Comparison of ENCODE assay signal across 13 cellular contexts in the genomic region with DNA sequence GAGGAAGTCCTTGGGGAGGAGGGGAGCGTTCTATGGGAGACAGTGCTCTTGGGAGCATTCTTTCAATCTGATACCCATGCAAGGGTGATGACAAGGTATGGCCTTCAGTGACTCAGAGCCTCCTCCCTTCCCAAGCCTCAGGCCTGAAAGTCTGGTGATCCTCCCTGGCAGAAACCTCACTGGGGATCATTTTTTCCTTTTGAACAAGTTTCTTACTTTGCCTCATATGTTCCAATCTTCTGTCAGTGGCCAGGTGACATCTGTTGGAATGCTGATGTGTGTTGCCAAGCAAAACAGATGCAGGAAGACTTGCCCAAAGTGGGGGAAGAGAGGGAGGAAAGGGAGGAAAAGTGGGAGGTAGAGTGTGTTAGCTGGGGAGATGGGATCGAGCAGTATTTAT.
DNase-seq lines count a peak whose midpoint lies in the region; ATAC-seq and TF ChIP-seq lines count a peak whose summit lies in the region.
"Had no signal": no experiment of that assay in that cellular context is flagged by ENCODE, and none has a peak within 500 bp of the region (broad histone marks: within the 10 kb centered on the region; RNA-seq: fewer than 3 reads in every experiment).

No MANE protein-coding gene starts in this region.

- no peak overlapping the region for H3K4me3 Mint-ChIP-seq in activated CD4-positive, alpha-beta memory T cell treated with anti-CD3 and anti-CD28 coated beads, Interleukin-2, amount 10 ng/mL, durations not matched to agents 7 days and 5 days
- H3K4me3 Mint-ChIP-seq in WTC11: no peak overlapping the region
- H3K4me3 Mint-ChIP-seq: CD4-positive, CD25-positive, alpha-beta regulatory T cell had no signal

- no peaks in the 10 kb centered on the region for H3K9me3 ChIP-seq in esophagus squamous epithelium
- peaks cover 1% of the 10 kb centered on the region for H3K9me3 ChIP-seq in trophoblast cell (ENCODE audit: insufficient read depth, low read depth, low read length)

- H3K36me3 Mint-ChIP-seq in activated CD4-positive, alpha-beta memory T cell treated with anti-CD3 and anti-CD28 coated beads, Interleukin-2, amount 10 ng/mL, durations not matched to agents 7 days and 5 days (ENCODE audit: low read depth): no peaks in the 10 kb centered on the region
- H3K36me3 Mint-ChIP-seq in WTC11: no peaks in the 10 kb centered on the region

- H3K23ac ChIP-seq in trophoblast cell (ENCODE audit: low read length): no peak overlapping the region

- H3K4me2 ChIP-seq in trophoblast cell (ENCODE audit: low read length): no peak overlapping the region

- H3K9me3 Mint-ChIP-seq in activated CD4-positive, alpha-beta memory T cell treated with anti-CD3 and anti-CD28 coated beads, Interleukin-2, amount 10 ng/mL, durations not matched to agents 7 days and 5 days: no peaks in the 10 kb centered on the region
- no peaks in the 10 kb centered on the region; the same call in 1 of the 2 replicates for H3K9me3 Mint-ChIP-seq in WTC11
- H3K9me3 Mint-ChIP-seq: CD4-positive, CD25-positive, alpha-beta regulatory T cell had no signal

- peaks cover 11% of the 10 kb centered on the region for H3K79me1 ChIP-seq in trophoblast cell (ENCODE audit: low read length)

- POLR2A ChIA-PET in RWPE1 (lab: Yijun Ruan, JAX; ENCODE audit: low non-redundant PET) (no interaction called here), WTC11 (lab: Charles Lee) (no interaction called here)
- POLR2A ChIA-PET in activated CD4-positive, alpha-beta memory T cell treated with anti-CD3 and anti-CD28 coated beads, Interleukin-2, amount 10 ng/mL, durations not matched to agents 7 days and 5 days (lab: Charles Lee): no interaction called here

- H4K91ac ChIP-seq in trophoblast cell (ENCODE audit: low read depth, low read length): no peak overlapping the region

- no peaks in the 10 kb centered on the region for H3K27me3 ChIP-seq in esophagus squamous epithelium
- no peaks in the 10 kb centered on the region for H3K27me3 ChIP-seq in trophoblast cell (ENCODE audit: insufficient read depth, low read length)

- H3K4me1 ChIP-seq in esophagus squamous epithelium (peaks cover 4 to 64% (median 6%) of the 10 kb centered on the region in 3 donors), trophoblast cell (ENCODE audit: control insufficient read depth in 1 of 2, insufficient read depth in 2 of 2, low read length in 2 of 2) (peaks cover 16 to 27% of the 10 kb centered on the region in 2 experiments)

- H2AFZ ChIP-seq in trophoblast cell (ENCODE audit: insufficient read depth, low read length, poor library complexity): no peak overlapping the region

- H2BK5ac ChIP-seq in trophoblast cell (ENCODE audit: low read depth, low read length, poor library complexity): no peak overlapping the region

- H3K36me3 ChIP-seq in esophagus squamous epithelium (no peaks in the 10 kb centered on the region), trophoblast cell (ENCODE audit: control insufficient read depth in 1 of 2, insufficient read depth in 2 of 2, low read length in 2 of 2) (no peaks in the 10 kb centered on the region)

- no peaks in the 10 kb centered on the region for H3K79me2 ChIP-seq in trophoblast cell (ENCODE audit: control insufficient read depth, insufficient read depth, low read length, poor library complexity)

- peaks cover 2% of the 10 kb centered on the region for H3K27me3 Mint-ChIP-seq in activated CD4-positive, alpha-beta memory T cell treated with anti-CD3 and anti-CD28 coated beads, Interleukin-2, amount 10 ng/mL, durations not matched to agents 7 days and 5 days
- H3K27me3 Mint-ChIP-seq in WTC11 (ENCODE audit: low read depth): no peaks in the 10 kb centered on the region

- no peak overlapping the region for H3K14ac ChIP-seq in trophoblast cell (ENCODE audit: low read length)

- no peak overlapping the region for H3K4ac ChIP-seq in trophoblast cell (ENCODE audit: low read depth, low read length)

- H2BK12ac ChIP-seq in trophoblast cell (ENCODE audit: low read length): no peak overlapping the region

- no peak for TF ChIP-seq CTCF in RWPE1 (conservative IDR thresholded peaks at IDR 0.05; ENCODE audit: low read depth)
- no peak for TF ChIP-seq CTCF in esophagus squamous epithelium (IDR thresholded peaks at IDR 0.05)
- no peak for TF ChIP-seq CTCF in WTC11 (IDR thresholded peaks at IDR 0.05)

- H3K18ac ChIP-seq in trophoblast cell (ENCODE audit: low read length): no peak overlapping the region

- no peak for TF ChIP-seq POLR2A in esophagus squamous epithelium (IDR thresholded peaks at IDR 0.05)

- H4K12ac ChIP-seq in trophoblast cell (ENCODE audit: low read depth, low read length): no peak overlapping the region

- H3K27ac ChIP-seq in RWPE1 (peak overlapping the region; percentile 66), esophagus squamous epithelium (peak overlapping the region in 3 of 4 donors; percentile 12 to 54 (median 53)), trophoblast cell (ENCODE audit: low read depth, low read length) (peak overlapping the region; percentile 74)

- peak; percentile 90 for DNase-seq in ELR (ENCODE audit: low read depth)
- DNase-seq in RWPE1 (ENCODE audit: low spot score): peak; percentile 66
- no peak for DNase-seq in esophagus squamous epithelium (lab: John Stamatoyannopoulos, UW)
- DNase-seq in trophoblast cell: peak; percentile 83 to 92
- no peak for DNase-seq in effector CD4-positive, alpha-beta T cell
- DNase-seq in NCI-H1694 (lab: John Stamatoyannopoulos, UW): no peak
- DNase-seq in activated CD4-positive, alpha-beta memory T cell treated with anti-CD3 and anti-CD28 coated beads, Interleukin-2, amount 10 ng/mL, durations not matched to agents 7 days and 5 days: no peak
- no peak for DNase-seq in WTC11 (ENCODE audit: low spot score)
- DNase-seq: activated CD4-positive, alpha-beta T cell treated with anti-CD3 and anti-CD28 coated beads, Interleukin-2, amount 50 U/mL, for 1 hour; activated naive CD4-positive, alpha-beta T cell; CD4-positive, CD25-positive, alpha-beta regulatory T cell; kidney; NCI-H446 treated with DMSO at 0.1 percent for 48 hours had no signal

- no peak overlapping the region for H2AK5ac ChIP-seq in trophoblast cell (ENCODE audit: low read length)

- no peak; the same call in 1 of the 2 replicates for ATAC-seq in WTC11

- no peak overlapping the region for H2BK120ac ChIP-seq in trophoblast cell (ENCODE audit: insufficient read depth, low read length, poor library complexity)

- no peak overlapping the region for H3K9ac ChIP-seq in trophoblast cell (ENCODE audit: low read length)

- intact Hi-C loops in esophagus squamous epithelium (cut with DNase I): no loop called here

- H3K4me3 ChIP-seq in esophagus squamous epithelium: no peak overlapping the region
- no peak overlapping the region for H3K4me3 ChIP-seq in trophoblast cell (ENCODE audit: low read depth, low read length)

- CTCF ChIA-PET in RWPE1 (lab: Yijun Ruan, JAX): no interaction called here
- CTCF ChIA-PET in activated CD4-positive, alpha-beta memory T cell treated with anti-CD3 and anti-CD28 coated beads, Interleukin-2, amount 10 ng/mL, durations not matched to agents 7 days and 5 days (lab: Charles Lee): no interaction called here
- CTCF ChIA-PET in WTC11 (lab: Charles Lee): no interaction called here

- H3K4me1 Mint-ChIP-seq in activated CD4-positive, alpha-beta memory T cell treated with anti-CD3 and anti-CD28 coated beads, Interleukin-2, amount 10 ng/mL, durations not matched to agents 7 days and 5 days: peaks cover 6% of the 10 kb centered on the region
- H3K4me1 Mint-ChIP-seq in WTC11: peaks cover 38% of the 10 kb centered on the region

- 26 to 66% methylated on average over 2 of the region's 2 CpGs for WGBS in esophagus squamous epithelium, 2 donors
- no CpG with 5 or more reads among the region's 2 CpGs for WGBS in trophoblast cell (ENCODE audit: extremely low coverage, insufficient coverage, insufficient read length)

- no peak overlapping the region for H4K8ac ChIP-seq in trophoblast cell (ENCODE audit: low read depth, low read length)

- H3K27ac Mint-ChIP-seq in activated CD4-positive, alpha-beta memory T cell treated with anti-CD3 and anti-CD28 coated beads, Interleukin-2, amount 10 ng/mL, durations not matched to agents 7 days and 5 days: no peak overlapping the region
- no peak overlapping the region for H3K27ac Mint-ChIP-seq in WTC11

TF ChIP-seq in WTC11, 78 proteins besides CTCF, POLR2A, EP300 and RAD21:
- no peak for TF ChIP-seq ZMAT4 (CRISPR knock-in tag; IDR thresholded peaks at IDR 0.05)
- TF ChIP-seq, protein P1, sequence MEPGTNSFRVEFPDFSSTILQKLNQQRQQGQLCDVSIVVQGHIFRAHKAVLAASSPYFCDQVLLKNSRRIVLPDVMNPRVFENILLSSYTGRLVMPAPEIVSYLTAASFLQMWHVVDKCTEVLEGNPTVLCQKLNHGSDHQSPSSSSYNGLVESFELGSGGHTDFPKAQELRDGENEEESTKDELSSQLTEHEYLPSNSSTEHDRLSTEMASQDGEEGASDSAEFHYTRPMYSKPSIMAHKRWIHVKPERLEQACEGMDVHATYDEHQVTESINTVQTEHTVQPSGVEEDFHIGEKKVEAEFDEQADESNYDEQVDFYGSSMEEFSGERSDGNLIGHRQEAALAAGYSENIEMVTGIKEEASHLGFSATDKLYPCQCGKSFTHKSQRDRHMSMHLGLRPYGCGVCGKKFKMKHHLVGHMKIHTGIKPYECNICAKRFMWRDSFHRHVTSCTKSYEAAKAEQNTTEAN (CRISPR knock-in tag; IDR thresholded peaks at IDR 0.05): no peak
- TF ChIP-seq, protein P2, sequence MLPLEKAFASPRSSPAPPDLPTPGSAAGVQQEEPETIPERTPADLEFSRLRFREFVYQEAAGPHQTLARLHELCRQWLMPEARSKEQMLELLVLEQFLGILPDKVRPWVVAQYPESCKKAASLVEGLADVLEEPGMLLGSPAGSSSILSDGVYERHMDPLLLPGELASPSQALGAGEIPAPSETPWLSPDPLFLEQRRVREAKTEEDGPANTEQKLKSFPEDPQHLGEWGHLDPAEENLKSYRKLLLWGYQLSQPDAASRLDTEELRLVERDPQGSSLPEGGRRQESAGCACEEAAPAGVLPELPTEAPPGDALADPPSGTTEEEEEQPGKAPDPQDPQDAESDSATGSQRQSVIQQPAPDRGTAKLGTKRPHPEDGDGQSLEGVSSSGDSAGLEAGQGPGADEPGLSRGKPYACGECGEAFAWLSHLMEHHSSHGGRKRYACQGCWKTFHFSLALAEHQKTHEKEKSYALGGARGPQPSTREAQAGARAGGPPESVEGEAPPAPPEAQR (CRISPR knock-in tag; IDR thresholded peaks at IDR 0.05): no peak
- no peak for TF ChIP-seq ATF3 (CRISPR knock-in tag; conservative IDR thresholded peaks at IDR 0.05)
TF ChIP-seq in WTC11: peak in this region for 0.

Comparison
In these comparisons a context has a peak if more than half of its experiments do, and no peak if none do; other contexts are left out.
1. DNase-seq: peak in ELR (single experiment), RWPE1 (single experiment) and trophoblast cell (2 of 2); none in esophagus squamous epithelium (single experiment), effector CD4-positive, alpha-beta T cell (single experiment), NCI-H1694 (single experiment), activated CD4-positive, alpha-beta memory T cell treated with anti-CD3 and anti-CD28 coated beads, Interleukin-2, amount 10 ng/mL, durations not matched to agents 7 days and 5 days (single experiment) and WTC11 (single experiment).
2. Peak in every context shown above with its lines, with median percentiles within 50 percentile points of each other: H3K27ac ChIP-seq.